In the genomic region with DNA sequence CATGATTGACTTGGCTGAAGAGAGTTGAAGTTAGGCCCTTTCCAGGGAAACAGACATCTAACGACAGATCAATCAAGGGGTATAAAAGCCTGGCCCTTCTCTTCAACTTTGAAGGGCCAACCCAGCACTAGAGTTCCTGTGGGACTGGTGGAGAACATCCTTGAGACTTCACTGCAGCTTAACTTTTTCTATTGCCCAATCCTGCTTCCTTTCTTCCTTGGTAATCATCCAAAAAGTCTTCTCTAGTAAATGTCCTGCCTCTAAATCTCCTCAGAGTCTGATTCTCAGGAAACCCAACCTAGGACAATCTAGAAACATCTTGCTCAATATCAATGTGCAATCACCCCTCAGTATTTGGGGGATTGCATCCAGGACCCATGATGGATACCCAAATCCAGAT, we compare ENCODE assay signal across 1 cellular context.
TF ChIP-seq lines count a peak whose summit lies in the region.

No MANE protein-coding gene starts in this region.

TF ChIP-seq in IMR-90, 13 proteins besides CTCF, POLR2A, EP300 and RAD21:
- peak; percentile 40; the same call in 1 of the 2 replicates for TF ChIP-seq CEBPB (IDR thresholded peaks at IDR 0.05; ENCODE audit: low read depth, low read length)
- TF ChIP-seq MAZ (IDR thresholded peaks at IDR 0.05; ENCODE audit: borderline replicate concordance, low read depth, low read length) = no peak
- TF ChIP-seq, protein P1, sequence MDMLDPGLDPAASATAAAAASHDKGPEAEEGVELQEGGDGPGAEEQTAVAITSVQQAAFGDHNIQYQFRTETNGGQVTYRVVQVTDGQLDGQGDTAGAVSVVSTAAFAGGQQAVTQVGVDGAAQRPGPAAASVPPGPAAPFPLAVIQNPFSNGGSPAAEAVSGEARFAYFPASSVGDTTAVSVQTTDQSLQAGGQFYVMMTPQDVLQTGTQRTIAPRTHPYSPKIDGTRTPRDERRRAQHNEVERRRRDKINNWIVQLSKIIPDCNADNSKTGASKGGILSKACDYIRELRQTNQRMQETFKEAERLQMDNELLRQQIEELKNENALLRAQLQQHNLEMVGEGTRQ (IDR thresholded peaks at IDR 0.05; ENCODE audit: low read depth, low read length) = no peak
